1 cellular context compared by ENCODE assay signal in genomic region chrX:47562615-47563243, GRCh38.
TF ChIP-seq lines count a peak whose summit lies in the region.

No MANE protein-coding gene starts in this region.

TF ChIP-seq in GM12878, 131 proteins besides CTCF, POLR2A, EP300 and RAD21 (continued from another document):
- TF ChIP-seq ZNF687 (IDR thresholded peaks at IDR 0.05) (no peak), IKZF1 (conservative IDR thresholded peaks at IDR 0.05) (no peak), POU2F2 (IDR thresholded peaks at IDR 0.05; ENCODE audit: borderline replicate concordance, low read depth, low read length) (no peak), SPI1 (IDR thresholded peaks at IDR 0.05; ENCODE audit: borderline replicate concordance, insufficient read depth, low read depth, low read length) (peak; percentile 14; the same call in 1 of the 2 replicates), LARP7 (IDR thresholded peaks at IDR 0.05) (no peak), SP1 (IDR thresholded peaks at IDR 0.05; ENCODE audit: low read depth, low read length) (no peak), ZNF384 (IDR thresholded peaks at IDR 0.05; ENCODE audit: borderline replicate concordance, low read depth, low read length) (no peak)
